In genomic region chr2:174859563-174860169, GRCh38 we compare ENCODE assay signal across 19 cellular contexts.
"Had no signal": no experiment of that assay in that cellular context is flagged by ENCODE, and none has a peak within 500 bp of the region (broad histone marks: within the 10 kb centered on the region; RNA-seq: fewer than 3 reads in every experiment).

No MANE protein-coding gene starts in this region.

- H3K9me3 Mint-ChIP-seq: activated naive CD4-positive, alpha-beta T cell treated with anti-CD3 and anti-CD28 coated beads for 36 hours; activated T-helper 2 cell treated with anti-CD3 and anti-CD28 coated beads, Interferon-gamma antibody, Interleukin-2, Interleukin-4, amounts not matched to agents 10 μg/mL and 5 μg/mL and 100 μg/mL, durations not matched to agents 14 hours and 24 hours and 36 hours; endodermal cell; nephron; stimulated activated naive CD8-positive, alpha-beta T cell treated with anti-CD3 and anti-CD28 coated beads, Interleukin-15, Interleukin-2, amounts not matched to agents 100 ng/mL and 50 ng/mL, for 24 hours had no signal

- H3K4me3 Mint-ChIP-seq: activated naive CD4-positive, alpha-beta T cell treated with anti-CD3 and anti-CD28 coated beads for 36 hours; endodermal cell; nephron; stimulated activated naive CD8-positive, alpha-beta T cell treated with anti-CD3 and anti-CD28 coated beads, Interleukin-15, Interleukin-2, amounts not matched to agents 100 ng/mL and 50 ng/mL, for 24 hours had no signal

- H3K4me1 Mint-ChIP-seq: nephron had no signal

- ATAC-seq: left lung, sciatic nerve had no signal

- H3K4me1 ChIP-seq: ascending aorta, breast epithelium, left lung, spleen, suprapubic skin had no signal

- DNase-seq: activated CD4-positive, alpha-beta T cell treated with anti-CD3 and anti-CD28 coated beads for 1 hour; activated CD4-positive, alpha-beta T cell treated with anti-CD3 and anti-CD28 coated beads, Interleukin-2, amount 50 U/mL, for 4 hours; activated naive CD4-positive, alpha-beta T cell treated with anti-CD3 and anti-CD28 coated beads for 36 hours; activated T-cell treated with anti-CD3 and anti-CD28 coated beads, Interleukin-2, amount 50 U/mL, for 1 hour; endodermal cell; erythroblast; left lung; ovary; spleen; SW 1271; trophoblast cell had no signal

- H3K27me3 ChIP-seq: ascending aorta, breast epithelium, hepatocyte, left lung, ovary, spleen, suprapubic skin had no signal

- H3K4me3 ChIP-seq: ascending aorta, breast epithelium, hepatocyte, left lung, ovary, spleen, suprapubic skin had no signal

- H3K27ac Mint-ChIP-seq: activated naive CD4-positive, alpha-beta T cell treated with anti-CD3 and anti-CD28 coated beads for 36 hours; activated T-helper 2 cell treated with anti-CD3 and anti-CD28 coated beads, Interferon-gamma antibody, Interleukin-2, Interleukin-4, amounts not matched to agents 10 μg/mL and 5 μg/mL and 100 μg/mL, durations not matched to agents 14 hours and 24 hours and 36 hours; endodermal cell; stimulated activated naive CD8-positive, alpha-beta T cell treated with anti-CD3 and anti-CD28 coated beads, Interleukin-15, Interleukin-2, amounts not matched to agents 100 ng/mL and 50 ng/mL, for 24 hours had no signal

- H3K79me2 ChIP-seq: hepatocyte had no signal

- H3K27ac ChIP-seq: ascending aorta, breast epithelium, hepatocyte, left lung, ovary, spleen, suprapubic skin had no signal

- H3K4me2 ChIP-seq: hepatocyte had no signal

- H3K9me3 ChIP-seq: ascending aorta, breast epithelium, left lung, ovary, spleen, suprapubic skin had no signal

- H3K36me3 ChIP-seq: ascending aorta, breast epithelium, left lung, ovary, spleen, suprapubic skin had no signal
